13 cellular contexts compared by ENCODE assay signal in genomic region chr17:2608350-2608913, GRCh38.
"Had no signal": no experiment of that assay in that cellular context is flagged by ENCODE, and none has a peak within 500 bp of the region (broad histone marks: within the 10 kb centered on the region; RNA-seq: fewer than 3 reads in every experiment).

No MANE protein-coding gene starts in this region.

- H3K9me3 ChIP-seq: left ventricle myocardium inferior, right lobe of liver, spleen, upper lobe of right lung had no signal

- H3K4me2 ChIP-seq: hepatocyte had no signal

- H3K27ac Mint-ChIP-seq: activated CD4-positive, alpha-beta T cell treated with anti-CD3 and anti-CD28 coated beads, Interleukin-2, amount 10 ng/mL, durations not matched to agents 24 days and 14 days; memory B cell; stimulated activated naive CD8-positive, alpha-beta T cell treated with anti-CD3 and anti-CD28 coated beads, Interleukin-15, amount 100 ng/mL, for 72 hours had no signal

- H3K4me3 Mint-ChIP-seq: activated CD4-positive, alpha-beta T cell treated with anti-CD3 and anti-CD28 coated beads, Interleukin-2, amount 10 ng/mL, durations not matched to agents 24 days and 14 days; memory B cell; nephron progenitor cell; stimulated activated naive CD8-positive, alpha-beta T cell treated with anti-CD3 and anti-CD28 coated beads, Interleukin-15, amount 100 ng/mL, for 72 hours had no signal

- H3K27ac ChIP-seq: hepatocyte, left ventricle myocardium inferior, right lobe of liver, spleen, upper lobe of right lung had no signal

- H2AFZ ChIP-seq: hepatocyte had no signal

- H3K36me3 ChIP-seq: left ventricle myocardium inferior, right lobe of liver, upper lobe of right lung had no signal

- H3K27me3 ChIP-seq: hepatocyte, right lobe of liver, spleen, upper lobe of right lung had no signal

- H3K27me3 Mint-ChIP-seq: activated CD4-positive, alpha-beta T cell treated with anti-CD3 and anti-CD28 coated beads, Interleukin-2, amount 10 ng/mL, durations not matched to agents 24 days and 14 days; memory B cell; stimulated activated naive CD8-positive, alpha-beta T cell treated with anti-CD3 and anti-CD28 coated beads, Interleukin-15, amount 100 ng/mL, for 72 hours had no signal

- H3K4me3 ChIP-seq: hepatocyte, left ventricle myocardium inferior, right lobe of liver, spleen, upper lobe of right lung had no signal

- DNase-seq: activated CD4-positive, alpha-beta T cell treated with anti-CD3 and anti-CD28 coated beads, Interleukin-2, amount 10 ng/mL, durations not matched to agents 24 days and 14 days; activated CD4-positive, CD25-positive, alpha-beta regulatory T cell; activated CD8-positive, alpha-beta memory T cell treated with anti-CD3 and anti-CD28 coated beads for 24 hours; aorta; left ventricle myocardium inferior; nephron progenitor cell; occipital lobe; right lobe of liver; spleen; stimulated activated naive CD8-positive, alpha-beta T cell treated with anti-CD3 and anti-CD28 coated beads, Interleukin-15, amount 100 ng/mL, for 72 hours; upper lobe of right lung had no signal

- H3K9me3 Mint-ChIP-seq: activated CD4-positive, alpha-beta T cell treated with anti-CD3 and anti-CD28 coated beads, Interleukin-2, amount 10 ng/mL, durations not matched to agents 24 days and 14 days; memory B cell; nephron progenitor cell; stimulated activated naive CD8-positive, alpha-beta T cell treated with anti-CD3 and anti-CD28 coated beads, Interleukin-15, amount 100 ng/mL, for 72 hours had no signal

- ATAC-seq: stimulated activated naive CD8-positive, alpha-beta T cell treated with anti-CD3 and anti-CD28 coated beads, Interleukin-15, amount 100 ng/mL, for 72 hours; upper lobe of right lung had no signal
